ENCODE assay signal across 20 cellular contexts in genomic region chr17:77607606-77608005, GRCh38.
DNase-seq lines count a peak whose midpoint lies in the region; ATAC-seq and TF ChIP-seq lines count a peak whose summit lies in the region.
"Had no signal": no experiment of that assay in that cellular context is flagged by ENCODE, and none has a peak within 500 bp of the region (broad histone marks: within the 10 kb centered on the region; RNA-seq: fewer than 3 reads in every experiment).

No MANE protein-coding gene starts in this region.

- peak; percentile 11 for DNase-seq in SK-N-SH
- no peak for DNase-seq in RWPE1 (ENCODE audit: low spot score)
- DNase-seq in mesenteric fat pad (ENCODE audit: low spot score): peak; percentile 79
- DNase-seq in stimulated activated naive B cell treated with anti-CD40 and anti-IgM and Interleukin-4, amounts not matched to agents 10 μg/mL and 1 μg/mL and 100 μg/mL, for 72 hours: no peak
- no peak for DNase-seq in epidermal melanocyte (ENCODE audit: insufficient read length, low spot score)
- no peak for DNase-seq in substantia nigra (lab: John Stamatoyannopoulos, UW)
- DNase-seq in NCI-H2196 treated with DMSO at 0.1 percent for 48 hours (lab: John Stamatoyannopoulos, UW; ENCODE audit: unreplicated experiment): no peak
- DNase-seq: AML-193, DMS79 treated with DMSO at 0.1 percent for 48 hours, KBM-7, NCI-H1105, NCI-H2081, NCI-H2171 treated with DMSO at 0.1 percent for 48 hours, NCI-H446 treated with DMSO at 0.1 percent for 48 hours had no signal

- H3K4me1 Mint-ChIP-seq in stimulated activated naive B cell treated with anti-CD40 and anti-IgM and Interleukin-4, amounts not matched to agents 10 μg/mL and 1 μg/mL and 100 μg/mL, for 72 hours: peaks cover 13 to 37% of the 10 kb centered on the region in 2 donors

- H3K27me3 Mint-ChIP-seq in stimulated activated naive B cell treated with anti-CD40 and anti-IgM and Interleukin-4, amounts not matched to agents 10 μg/mL and 1 μg/mL and 100 μg/mL, for 72 hours: peaks cover 0 to 4% of the 10 kb centered on the region in 2 donors

- peaks cover 20% of the 10 kb centered on the region for H3K27me3 ChIP-seq in SK-N-SH (ENCODE audit: insufficient read depth)

- H3K4me2 ChIP-seq in SK-N-SH: no peak overlapping the region

- 59% methylated on average over 8 of the region's 8 CpGs for WGBS in SK-N-SH (ENCODE audit: low lambda C conversion rate)

- TF ChIP-seq RAD21 in SK-N-SH (IDR thresholded peaks at IDR 0.05; ENCODE audit: low read length): no peak

- no peaks in the 10 kb centered on the region for H4K20me1 ChIP-seq in SK-N-SH (ENCODE audit: insufficient read depth)

- peaks cover 0 to 21% of the 10 kb centered on the region in 2 experiments; a peak in 1 of 4 replicates for H3K4me1 ChIP-seq in SK-N-SH (ENCODE audit: control insufficient read depth in 1 of 2, insufficient read depth in 2 of 2, low read depth in 1 of 2, low read length in 1 of 2)

- ATAC-seq in SK-N-SH treated with all-trans-retinoic acid at 6 μM for 48 hours: no peak
- no peak for ATAC-seq in stimulated activated naive B cell treated with anti-CD40 and anti-IgM and Interleukin-4, amounts not matched to agents 10 μg/mL and 1 μg/mL and 100 μg/mL, for 72 hours (replicated peaks)
- ATAC-seq: HepG2, Panc1, Right ventricle myocardium inferior had no signal

- peaks cover 5 to 9% of the 10 kb centered on the region in 2 donors for H3K9me3 Mint-ChIP-seq in stimulated activated naive B cell treated with anti-CD40 and anti-IgM and Interleukin-4, amounts not matched to agents 10 μg/mL and 1 μg/mL and 100 μg/mL, for 72 hours

- H2AFZ ChIP-seq in SK-N-SH (ENCODE audit: low read depth): no peak overlapping the region

- TF ChIP-seq CTCF in SK-N-SH (IDR thresholded peaks at IDR 0.05): no peak
- no peak for TF ChIP-seq CTCF in RWPE1 (conservative IDR thresholded peaks at IDR 0.05; ENCODE audit: low read depth)

- no peak overlapping the region for H3K4me3 ChIP-seq in SK-N-SH (ENCODE audit: low read depth in 2 of 2, low read length in 1 of 2)

- H3K36me3 Mint-ChIP-seq in stimulated activated naive B cell treated with anti-CD40 and anti-IgM and Interleukin-4, amounts not matched to agents 10 μg/mL and 1 μg/mL and 100 μg/mL, for 72 hours: peaks cover 2 to 4% of the 10 kb centered on the region in 2 donors

- H3K27ac ChIP-seq in SK-N-SH (ENCODE audit: low read depth in 2 of 2, low read length in 1 of 2) (no peak overlapping the region), RWPE1 (peak overlapping the region; percentile 44), substantia nigra (ENCODE audit: low read depth, low read length, poor library complexity, severe bottlenecking) (no peak overlapping the region)
- H3K27ac ChIP-seq: 22Rv1, C4-2B had no signal

- H3K9me2 ChIP-seq in SK-N-SH: no peaks in the 10 kb centered on the region

- H3K27ac Mint-ChIP-seq in stimulated activated naive B cell treated with anti-CD40 and anti-IgM and Interleukin-4, amounts not matched to agents 10 μg/mL and 1 μg/mL and 100 μg/mL, for 72 hours: peak overlapping the region; percentile 1

- no peaks in the 10 kb centered on the region for H3F3A ChIP-seq in SK-N-SH (replicated peaks; ENCODE audit: insufficient read depth)

- H3K79me2 ChIP-seq in SK-N-SH (ENCODE audit: insufficient read depth): no peaks in the 10 kb centered on the region

- H3K36me3 ChIP-seq in SK-N-SH (replicated peaks in 1 of 2; ENCODE audit: control insufficient read depth in 1 of 2, insufficient read depth in 2 of 2, low read length in 1 of 2): no peaks in the 10 kb centered on the region

- TF ChIP-seq EP300 in SK-N-SH (IDR thresholded peaks at IDR 0.05; ENCODE audit: borderline replicate concordance in 1 of 2, low read depth in 1 of 2, low read length in 1 of 2): no peak

- H3K9ac ChIP-seq in SK-N-SH: no peak overlapping the region

- no peak overlapping the region for H3K4me3 Mint-ChIP-seq in stimulated activated naive B cell treated with anti-CD40 and anti-IgM and Interleukin-4, amounts not matched to agents 10 μg/mL and 1 μg/mL and 100 μg/mL, for 72 hours

- POLR2A ChIA-PET in SK-N-SH (lab: Yijun Ruan, JAX) (no interaction called here), RWPE1 (lab: Yijun Ruan, JAX; ENCODE audit: low non-redundant PET) (no interaction called here)

- CTCF ChIA-PET in SK-N-SH (lab: Yijun Ruan, JAX) (interaction anchor here (0.6 to 1.3 kb wide), 6 partner anchors 10 to 63 kb away, joined by 3 read pairs; no protein-coding TSS in a partner anchor), RWPE1 (lab: Yijun Ruan, JAX) (interaction anchor here (0.5 to 0.7 kb wide), 3 partner anchors 320 to 552 kb away, joined by 3 to 4 read pairs (median 4); no protein-coding TSS in a partner anchor)

- no peaks in the 10 kb centered on the region for H3K9me3 ChIP-seq in SK-N-SH

TF ChIP-seq in SK-N-SH, 30 proteins besides CTCF, POLR2A, EP300 and RAD21:
- TF ChIP-seq REST (IDR thresholded peaks at IDR 0.05; ENCODE audit: low read depth, low read length): no peak
- no peak for TF ChIP-seq NRF1 (IDR thresholded peaks at IDR 0.05; ENCODE audit: low read depth, low read length)
- TF ChIP-seq TEAD4 (IDR thresholded peaks at IDR 0.05; ENCODE audit: borderline replicate concordance, insufficient read depth): no peak
- no peak for TF ChIP-seq FOXM1 (IDR thresholded peaks at IDR 0.05; ENCODE audit: low read depth)
- TF ChIP-seq TCF12 (IDR thresholded peaks at IDR 0.05): no peak
- TF ChIP-seq MAX (IDR thresholded peaks at IDR 0.05; ENCODE audit: low read depth): no peak

TF ChIP-seq in SK-N-SH treated with all-trans-retinoic acid at 6 μM for 48 hours, 23 proteins besides CTCF, POLR2A, EP300 and RAD21 (continues in another document):
- TF ChIP-seq BACH2 (CRISPR knock-in tag; IDR thresholded peaks at IDR 0.05; ENCODE audit: borderline replicate concordance): no peak
- no peak for TF ChIP-seq PATZ1 (CRISPR knock-in tag; IDR thresholded peaks at IDR 0.05; ENCODE audit: borderline replicate concordance)
- no peak for TF ChIP-seq ARNTL (CRISPR knock-in tag; IDR thresholded peaks at IDR 0.05; ENCODE audit: borderline replicate concordance, low read depth)
- no peak for TF ChIP-seq ZNF8 (CRISPR knock-in tag; IDR thresholded peaks at IDR 0.05)
- TF ChIP-seq RARB (CRISPR knock-in tag; IDR thresholded peaks at IDR 0.05): no peak
- no peak for TF ChIP-seq ZC3H10 (CRISPR knock-in tag; IDR thresholded peaks at IDR 0.05)
- TF ChIP-seq PPARA (CRISPR knock-in tag; IDR thresholded peaks at IDR 0.05; ENCODE audit: borderline replicate concordance): no peak
- TF ChIP-seq TSHZ2 (CRISPR knock-in tag; IDR thresholded peaks at IDR 0.05): no peak
- no peak for TF ChIP-seq GLIS3 (CRISPR knock-in tag; IDR thresholded peaks at IDR 0.05)
- no peak for TF ChIP-seq TCF4 (CRISPR knock-in tag; IDR thresholded peaks at IDR 0.05; ENCODE audit: borderline replicate concordance)
- TF ChIP-seq ISL1 (CRISPR knock-in tag; IDR thresholded peaks at IDR 0.05): no peak
- TF ChIP-seq CREB5 (CRISPR knock-in tag; IDR thresholded peaks at IDR 0.05; ENCODE audit: low read depth): no peak
- TF ChIP-seq ZNF70 (CRISPR knock-in tag; IDR thresholded peaks at IDR 0.05): no peak
- no peak for TF ChIP-seq SNAI2 (CRISPR knock-in tag; IDR thresholded peaks at IDR 0.05)
- TF ChIP-seq CSDC2 (CRISPR knock-in tag; IDR thresholded peaks at IDR 0.05): no peak

Comparison
In these comparisons a context has a peak if more than half of its experiments do, and no peak if none do; other contexts are left out.
1. DNase-seq: peak in SK-N-SH (single experiment) and mesenteric fat pad (single experiment); none in RWPE1 (single experiment), stimulated activated naive B cell treated with anti-CD40 and anti-IgM and Interleukin-4, amounts not matched to agents 10 μg/mL and 1 μg/mL and 100 μg/mL, for 72 hours (single experiment), epidermal melanocyte (single experiment), substantia nigra (0 of 49) and NCI-H2196 treated with DMSO at 0.1 percent for 48 hours (single experiment).